ENCODE assay signal across 9 cellular contexts in genomic region chr2:119387381-119388129, GRCh38. TPM values are rescaled to one million over a fixed set of nuclear protein-coding genes. Genes with fewer than 3 reads are reported as not detected.
DNase-seq lines count a peak whose midpoint lies in the region; ATAC-seq and TF ChIP-seq lines count a peak whose summit lies in the region.
"Had no signal": no experiment of that assay in that cellular context is flagged by ENCODE, and none has a peak within 500 bp of the region (broad histone marks: within the 10 kb centered on the region; RNA-seq: fewer than 3 reads in every experiment).

No MANE protein-coding gene starts in this region.

- peak; percentile 40 for DNase-seq in Calu3
- DNase-seq in SKM-1 treated with dmso at 0.1 percent for 144 hours (lab: John Stamatoyannopoulos, UW; ENCODE audit: unreplicated experiment), result peak; percentile 78
- DNase-seq in esophagus squamous epithelium (lab: John Stamatoyannopoulos, UW), result no peak
- DNase-seq in neuronal stem cell (ENCODE audit: low spot score), result no peak
- DNase-seq in HPDE6-E6E7 (ENCODE audit: extremely low spot score), result no peak
- no peak for DNase-seq in HEK293T (ENCODE audit: extremely low spot score)

- no peaks in the 10 kb centered on the region for H3K36me3 ChIP-seq in esophagus squamous epithelium
- H3K36me3 ChIP-seq in neuronal stem cell (replicated peaks in 1 of 2; ENCODE audit: control insufficient read depth in 2 of 2, insufficient read depth in 2 of 2, low read length in 2 of 2), result no peaks in the 10 kb centered on the region
- H3K36me3 ChIP-seq: SJSA1 had no signal

- H3K14ac ChIP-seq in neuronal stem cell (ENCODE audit: low read length), result no peak overlapping the region

- ATAC-seq in GM19035 (IDR thresholded peaks at IDR 0.05; ENCODE audit: unreplicated experiment) (peak; percentile 73), HG03108 (IDR thresholded peaks at IDR 0.05; ENCODE audit: unreplicated experiment) (peak; percentile 73)

- BruUV-seq in Calu3 (replicated peaks; lab: Mats Ljungman, UMichigan), result no TSS peak

- H3K4me2 ChIP-seq in neuronal stem cell (ENCODE audit: insufficient read depth, low read length, poor library complexity, severe bottlenecking), result no peak overlapping the region

- H3K4me3 ChIP-seq in esophagus squamous epithelium (no peak overlapping the region), neuronal stem cell (ENCODE audit: low read length in 2 of 2) (no peak overlapping the region)
- H3K4me3 ChIP-seq: SJSA1 had no signal

- no peaks in the 10 kb centered on the region for H3K27me3 ChIP-seq in esophagus squamous epithelium
- peaks cover 0 to 9% (median 0%) of the 10 kb centered on the region in 3 experiments for H3K27me3 ChIP-seq in neuronal stem cell (ENCODE audit: control insufficient read depth in 3 of 3, insufficient read depth in 3 of 3, low read depth in 1 of 3, low read length in 3 of 3)
- H3K27me3 ChIP-seq: SJSA1 had no signal

- peak overlapping the region; percentile 75 to 86 (median 82) for H3K27ac ChIP-seq in esophagus squamous epithelium
- H3K27ac ChIP-seq in neuronal stem cell (replicated peaks; ENCODE audit: low read length), result no peak overlapping the region
- H3K27ac ChIP-seq: SJSA1 had no signal

- TF ChIP-seq CTCF in Calu3 (IDR thresholded peaks at IDR 0.05; ENCODE audit: unreplicated experiment) (no peak), esophagus squamous epithelium (IDR thresholded peaks at IDR 0.05) (peak in 3 of 6 experiments; percentile 5 to 34 (median 13))

- intact Hi-C loops in Calu3 (cut with micrococcal nuclease; ENCODE audit: unreplicated experiment), result no loop called here
- intact Hi-C loops in esophagus squamous epithelium (cut with DNase I), result no loop called here

- H4K91ac ChIP-seq in neuronal stem cell (ENCODE audit: low read depth, low read length, poor library complexity), result no peak overlapping the region

- H3K36me3 Mint-ChIP-seq in Calu3 (ENCODE audit: insufficient read depth, unreplicated experiment), result no peaks in the 10 kb centered on the region

- H3K4me1 ChIP-seq in esophagus squamous epithelium, result peaks cover 12 to 56% (median 34%) of the 10 kb centered on the region in 3 donors
- no peaks in the 10 kb centered on the region for H3K4me1 ChIP-seq in neuronal stem cell (ENCODE audit: control insufficient read depth in 2 of 2, insufficient read depth in 1 of 2, low read depth in 1 of 2, low read length in 2 of 2)
- H3K4me1 ChIP-seq: SJSA1 had no signal

- H3K4me1 Mint-ChIP-seq in Calu3 (ENCODE audit: low read depth, unreplicated experiment), result peaks cover 30% of the 10 kb centered on the region

- TF ChIP-seq POLR2A in esophagus squamous epithelium (IDR thresholded peaks at IDR 0.05), result no peak

- no peak overlapping the region for H4K8ac ChIP-seq in neuronal stem cell (ENCODE audit: low read depth, low read length)

- H2BK15ac ChIP-seq in neuronal stem cell (ENCODE audit: low read length), result no peak overlapping the region

- peak overlapping the region; percentile 63 for H2AFZ ChIP-seq in neuronal stem cell (ENCODE audit: low read length)

- H3K27me3 Mint-ChIP-seq in Calu3 (ENCODE audit: unreplicated experiment), result no peaks in the 10 kb centered on the region

- CTCF ChIA-PET in Calu3 (lab: Charles Lee) (interaction anchor here (0.7 to 1.3 kb wide), 2 partner anchors 89 to 258 kb away, joined by 3 to 5 read pairs; no protein-coding TSS in a partner anchor), HEK293T (lab: Yijun Ruan, JAX) (no interaction called here)

- H3K4me3 Mint-ChIP-seq in Calu3 (ENCODE audit: low read depth, unreplicated experiment), result peak overlapping the region; percentile 5

- H2BK5ac ChIP-seq in neuronal stem cell (ENCODE audit: low read length), result no peak overlapping the region

- peaks cover 2% of the 10 kb centered on the region for H3K9me3 Mint-ChIP-seq in Calu3 (ENCODE audit: low read depth, unreplicated experiment)

- no peaks in the 10 kb centered on the region for H3K9me3 ChIP-seq in esophagus squamous epithelium
- no peaks in the 10 kb centered on the region for H3K9me3 ChIP-seq in neuronal stem cell (replicated peaks in 1 of 2; ENCODE audit: control insufficient read depth in 2 of 2, insufficient read depth in 1 of 2, low read depth in 1 of 2, low read length in 2 of 2)
- H3K9me3 ChIP-seq: SJSA1 had no signal

- H3K27ac Mint-ChIP-seq in Calu3 (ENCODE audit: unreplicated experiment), result peak overlapping the region; percentile 37

- H3K79me1 ChIP-seq in neuronal stem cell (ENCODE audit: low read depth, low read length), result no peaks in the 10 kb centered on the region

- H3K23ac ChIP-seq in neuronal stem cell (ENCODE audit: low read depth, low read length, poor library complexity), result no peak overlapping the region

- POLR2A ChIA-PET in HEK293T (lab: Yijun Ruan, JAX), result no interaction called here

- WGBS in esophagus squamous epithelium, 2 donors, result 13 to 23% methylated on average over 6 to 8 of the region's 9 CpGs
- no CpG with 5 or more reads among the region's 9 CpGs for WGBS in neuronal stem cell (ENCODE audit: extremely low coverage in 2 of 2, insufficient read length in 2 of 2, insufficient replicate concordance in 1 of 2), 2 donors

- no peak overlapping the region for H2BK12ac ChIP-seq in neuronal stem cell (ENCODE audit: low read length)

- H2BK120ac ChIP-seq in neuronal stem cell (ENCODE audit: low read depth, low read length), result no peak overlapping the region

- no peak overlapping the region for H2AK5ac ChIP-seq in neuronal stem cell (ENCODE audit: low read depth, low read length)

- H3K4ac ChIP-seq in neuronal stem cell (ENCODE audit: low read length), result no peak overlapping the region

- H3K18ac ChIP-seq in neuronal stem cell (ENCODE audit: low read length), result no peak overlapping the region

- no peak overlapping the region for H3K9ac ChIP-seq in neuronal stem cell (ENCODE audit: low read depth, low read length, poor library complexity)

TF ChIP-seq in HEK293T, 16 proteins besides CTCF, POLR2A, EP300 and RAD21:
- TF ChIP-seq ARNT (IDR thresholded peaks at IDR 0.05), result no peak
- TF ChIP-seq HDGF (IDR thresholded peaks at IDR 0.05; ENCODE audit: borderline replicate concordance), result no peak

RNA-seq across cellular contexts. Expression of gene DBI, which starts 20.8 kb away (rescaled TPM):
- total RNA-seq in Calu3 (2022), result 185 and 222 TPM in 2 replicates
- 100 to 1,000 TPM; 389 to 692 (median 411) TPM for total RNA-seq in esophagus squamous epithelium
- polyA plus RNA-seq in neuronal stem cell (2013, experiment 1 of 2), result 678 TPM
- 678 TPM for polyA plus RNA-seq in neuronal stem cell (2013, experiment 2 of 2)

RNA-seq across cellular contexts. Expression of gene C2orf76, which starts 20.9 kb away (rescaled TPM):
- total RNA-seq in Calu3 (2022), result 5.5 and 7.1 TPM in 2 replicates
- total RNA-seq in esophagus squamous epithelium, result 1 to 10 TPM; 5.7 to 9.7 (median 8.4) TPM
- 20.8 TPM for polyA plus RNA-seq in neuronal stem cell (2013, experiment 1 of 2)
- 21.6 TPM for polyA plus RNA-seq in neuronal stem cell (2013, experiment 2 of 2)

RNA-seq across cellular contexts. Expression of gene TMEM37, which starts 44.1 kb away (rescaled TPM):
- 0.61 and 0.76 TPM in 2 replicates for total RNA-seq in Calu3 (2022)
- total RNA-seq in esophagus squamous epithelium, result 10 to 100 TPM in 1 of 4 donors, 1 to 10 TPM in 3; 2.6 to 11.4 (median 3.8) TPM
- polyA plus RNA-seq in neuronal stem cell (2013, experiment 1 of 2), result 0.71 TPM
- polyA plus RNA-seq in neuronal stem cell (2013, experiment 2 of 2), result 0.58 TPM
- total RNA-seq: SJSA1 had no signal

Comparison
In these comparisons a context has a peak if more than half of its experiments do, and no peak if none do; other contexts are left out.
1. DNase-seq: peak in Calu3 (single experiment) and SKM-1 treated with dmso at 0.1 percent for 144 hours (single experiment); none in esophagus squamous epithelium (single experiment), neuronal stem cell (single experiment), HPDE6-E6E7 (single experiment) and HEK293T (single experiment).